Comparison of ENCODE assay signal across 2 cellular contexts in genomic region chr11:127288926-127289325, GRCh38.
TF ChIP-seq lines count a peak whose summit lies in the region.

No MANE protein-coding gene starts in this region.

TF ChIP-seq in liver, 16 proteins besides CTCF, POLR2A, EP300 and RAD21 (continued from another document):
- TF ChIP-seq, protein P1, sequence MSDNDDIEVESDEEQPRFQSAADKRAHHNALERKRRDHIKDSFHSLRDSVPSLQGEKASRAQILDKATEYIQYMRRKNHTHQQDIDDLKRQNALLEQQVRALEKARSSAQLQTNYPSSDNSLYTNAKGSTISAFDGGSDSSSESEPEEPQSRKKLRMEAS (IDR thresholded peaks at IDR 0.05) = no peak

TF ChIP-seq in HepG2, 621 proteins besides CTCF, POLR2A, EP300 and RAD21 (continued from another document):
- no peak for TF ChIP-seq MTA1 (CRISPR knock-in tag; IDR thresholded peaks at IDR 0.05; ENCODE audit: borderline replicate concordance)
- TF ChIP-seq TCF12 (IDR thresholded peaks at IDR 0.05) = no peak
- no peak for TF ChIP-seq TCF12 (CRISPR knock-in tag; IDR thresholded peaks at IDR 0.05)
- TF ChIP-seq KAT7 (CRISPR knock-in tag; IDR thresholded peaks at IDR 0.05; ENCODE audit: borderline replicate concordance) = no peak
- no peak for TF ChIP-seq JUNB (CRISPR knock-in tag; IDR thresholded peaks at IDR 0.05; ENCODE audit: borderline replicate concordance)
- TF ChIP-seq DPF2 (CRISPR knock-in tag; IDR thresholded peaks at IDR 0.05; ENCODE audit: borderline replicate concordance, low read depth) = no peak
- TF ChIP-seq, protein P2, sequence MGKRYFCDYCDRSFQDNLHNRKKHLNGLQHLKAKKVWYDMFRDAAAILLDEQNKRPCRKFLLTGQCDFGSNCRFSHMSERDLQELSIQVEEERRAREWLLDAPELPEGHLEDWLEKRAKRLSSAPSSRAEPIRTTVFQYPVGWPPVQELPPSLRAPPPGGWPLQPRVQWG (CRISPR knock-in tag; IDR thresholded peaks at IDR 0.05; ENCODE audit: borderline replicate concordance, low read depth) = no peak
- TF ChIP-seq ZBTB42 (CRISPR knock-in tag; IDR thresholded peaks at IDR 0.05) = no peak
- no peak for TF ChIP-seq TGIF2 (CRISPR knock-in tag; IDR thresholded peaks at IDR 0.05)
- no peak for TF ChIP-seq CAMTA2 (CRISPR knock-in tag; IDR thresholded peaks at IDR 0.05; ENCODE audit: borderline replicate concordance)
- no peak for TF ChIP-seq SAFB2 (CRISPR knock-in tag; IDR thresholded peaks at IDR 0.05; ENCODE audit: borderline replicate concordance, low read depth)
TF ChIP-seq in HepG2: peak in this region for 0.
